ENCODE assay signal across 1 cellular context in the genomic region with DNA sequence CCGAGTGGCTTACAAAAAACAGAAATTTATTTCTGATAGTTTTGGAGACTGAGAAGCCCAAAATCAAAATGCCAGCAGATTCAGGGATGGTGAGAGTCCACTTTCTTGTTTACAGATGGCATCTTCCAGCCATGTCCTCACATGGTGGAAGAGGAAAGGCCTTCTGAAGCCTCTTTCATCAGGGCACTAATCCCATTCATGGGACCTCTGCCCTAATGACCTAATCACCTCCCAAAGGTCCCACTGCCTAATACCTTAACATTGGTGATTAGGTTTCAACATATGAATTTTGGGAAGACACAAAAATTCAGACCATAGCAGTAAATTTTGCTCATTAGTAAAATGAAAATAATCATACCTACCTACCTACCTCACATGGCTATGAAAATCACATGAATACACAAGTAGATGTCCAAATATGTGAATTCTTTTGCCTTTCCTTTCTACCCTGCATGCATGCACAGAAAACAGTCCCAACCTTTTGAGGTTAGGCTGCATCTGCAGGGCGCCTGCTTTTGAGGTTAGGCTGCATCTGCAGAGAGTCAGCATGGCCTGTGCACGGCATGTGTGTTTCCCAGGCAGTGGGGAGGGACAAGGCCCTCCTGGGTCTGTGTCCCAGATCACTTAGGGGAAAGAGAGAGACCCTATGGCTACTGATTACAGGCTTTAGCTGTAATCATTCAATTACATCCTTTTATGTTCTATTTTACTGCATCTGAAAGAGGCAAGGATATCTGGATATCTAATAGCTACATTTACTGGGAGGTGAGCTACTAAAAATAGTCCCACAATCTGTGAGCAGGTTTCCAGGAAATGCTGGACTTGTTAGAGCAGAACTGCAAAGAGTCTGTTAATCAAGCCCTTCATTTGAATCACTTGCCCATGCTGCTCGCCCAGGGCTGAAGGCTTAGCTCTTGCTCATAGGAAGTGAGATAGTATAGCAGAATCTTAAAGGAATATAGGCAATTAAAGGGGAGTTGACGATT.
TF ChIP-seq lines count a peak whose summit lies in the region.

No MANE protein-coding gene starts in this region.

TF ChIP-seq in SK-N-SH treated with all-trans-retinoic acid at 6 μM for 48 hours, 23 proteins besides CTCF, POLR2A, EP300 and RAD21 (continued from another document):
- TF ChIP-seq, protein P1, sequence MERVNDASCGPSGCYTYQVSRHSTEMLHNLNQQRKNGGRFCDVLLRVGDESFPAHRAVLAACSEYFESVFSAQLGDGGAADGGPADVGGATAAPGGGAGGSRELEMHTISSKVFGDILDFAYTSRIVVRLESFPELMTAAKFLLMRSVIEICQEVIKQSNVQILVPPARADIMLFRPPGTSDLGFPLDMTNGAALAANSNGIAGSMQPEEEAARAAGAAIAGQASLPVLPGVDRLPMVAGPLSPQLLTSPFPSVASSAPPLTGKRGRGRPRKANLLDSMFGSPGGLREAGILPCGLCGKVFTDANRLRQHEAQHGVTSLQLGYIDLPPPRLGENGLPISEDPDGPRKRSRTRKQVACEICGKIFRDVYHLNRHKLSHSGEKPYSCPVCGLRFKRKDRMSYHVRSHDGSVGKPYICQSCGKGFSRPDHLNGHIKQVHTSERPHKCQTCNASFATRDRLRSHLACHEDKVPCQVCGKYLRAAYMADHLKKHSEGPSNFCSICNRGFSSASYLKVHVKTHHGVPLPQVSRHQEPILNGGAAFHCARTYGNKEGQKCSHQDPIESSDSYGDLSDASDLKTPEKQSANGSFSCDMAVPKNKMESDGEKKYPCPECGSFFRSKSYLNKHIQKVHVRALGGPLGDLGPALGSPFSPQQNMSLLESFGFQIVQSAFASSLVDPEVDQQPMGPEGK (CRISPR knock-in tag; IDR thresholded peaks at IDR 0.05; ENCODE audit: borderline replicate concordance) = no peak
- no peak for TF ChIP-seq ZFP30 (CRISPR knock-in tag; IDR thresholded peaks at IDR 0.05)
- no peak for TF ChIP-seq GLIS3 (CRISPR knock-in tag; IDR thresholded peaks at IDR 0.05)
